Comparison of ENCODE assay signal across 23 cellular contexts in the genomic region with DNA sequence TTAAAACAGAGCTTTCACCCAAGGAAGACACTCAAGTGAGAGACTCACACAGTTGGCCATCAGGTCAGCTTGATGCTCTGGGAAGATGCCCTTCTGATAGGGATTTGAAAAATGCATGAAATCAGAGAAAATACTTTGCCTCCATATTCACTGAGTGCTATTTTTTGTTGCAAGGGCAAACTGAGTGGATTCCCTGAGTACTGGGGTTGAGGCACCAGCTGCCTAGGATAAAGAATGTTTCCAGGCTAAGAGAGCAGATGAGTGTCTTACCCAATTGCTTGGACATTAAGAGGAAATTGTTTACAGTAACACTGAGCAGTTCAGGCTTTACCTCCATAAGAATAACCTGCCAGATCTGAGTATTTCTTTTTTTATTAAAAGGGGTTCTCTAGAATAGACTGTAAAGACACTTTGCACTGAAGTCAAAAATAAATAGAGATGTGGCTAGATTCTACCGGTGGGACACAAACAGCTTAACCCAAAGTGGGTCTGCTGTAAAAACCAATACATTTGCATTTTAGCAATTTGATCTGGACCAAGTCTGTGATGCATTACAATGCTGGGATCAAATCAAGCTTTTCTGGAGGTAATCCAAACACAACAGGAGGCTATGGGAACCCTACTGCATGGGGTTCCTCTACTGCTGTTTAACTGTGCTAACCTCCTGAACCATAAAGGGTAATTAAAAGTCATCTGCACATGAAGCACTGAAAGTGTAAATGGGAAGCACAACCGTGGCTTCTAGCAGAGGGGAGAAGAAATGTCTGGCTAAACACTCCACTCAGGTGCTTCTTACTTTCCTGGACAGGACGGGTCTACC.
DNase-seq lines count a peak whose midpoint lies in the region; ATAC-seq, FAIRE-seq and TF ChIP-seq lines count a peak whose summit lies in the region.
"Had no signal": no experiment of that assay in that cellular context is flagged by ENCODE, and none has a peak within 500 bp of the region (broad histone marks: within the 10 kb centered on the region; RNA-seq: fewer than 3 reads in every experiment).

No MANE protein-coding gene starts in this region.

- TF ChIP-seq POLR2A in GM12892 (IDR thresholded peaks at IDR 0.05; ENCODE audit: low read depth, low read length) (no peak), esophagus muscularis mucosa (IDR thresholded peaks at IDR 0.05; ENCODE audit: low read depth) (no peak), H54 (IDR thresholded peaks at IDR 0.05; ENCODE audit: low read depth, low read length) (no peak)

- FAIRE-seq in GM12892 (lab: Jason Lieb, UNC) (peak; percentile 54), H54 (lab: Jason Lieb, UNC) (no peak)

- H3K9me3 ChIP-seq in esophagus muscularis mucosa, result no peaks in the 10 kb centered on the region
- H3K9me3 ChIP-seq: spleen, upper lobe of left lung had no signal

- no peaks in the 10 kb centered on the region for H3K36me3 ChIP-seq in esophagus muscularis mucosa
- H3K36me3 ChIP-seq: cardiac muscle cell, spleen, upper lobe of left lung had no signal

- H3K4me3 ChIP-seq in AG10803 (ENCODE audit: low read length) (no peak overlapping the region), esophagus muscularis mucosa (no peak overlapping the region)
- H3K4me3 ChIP-seq: cardiac muscle cell, GM23338, spleen, upper lobe of left lung had no signal

- no peaks in the 10 kb centered on the region for H3K27me3 ChIP-seq in esophagus muscularis mucosa
- H3K27me3 ChIP-seq: cardiac muscle cell, upper lobe of left lung had no signal

- H3K4me1 ChIP-seq in esophagus muscularis mucosa, result peaks cover 0 to 21% (median 12%) of the 10 kb centered on the region in 4 donors
- H3K4me1 ChIP-seq: foreskin keratinocyte, upper lobe of left lung had no signal

- peak; percentile 18 for DNase-seq in AG10803 (ENCODE audit: low read depth)
- DNase-seq in GM12892 (ENCODE audit: insufficient read length), result no peak
- DNase-seq in NCI-H69 (lab: John Stamatoyannopoulos, UW), result peak; percentile 11
- DNase-seq in esophagus muscularis mucosa (ENCODE audit: extremely low spot score), result peak; percentile 57
- no peak for DNase-seq in H54 (ENCODE audit: insufficient read length, low spot score)
- DNase-seq in DMS153 treated with DMSO at 0.1 percent for 48 hours (lab: John Stamatoyannopoulos, UW; ENCODE audit: unreplicated experiment), result no peak
- DNase-seq: activated CD4-positive, alpha-beta T cell treated with anti-CD3 and anti-CD28 coated beads for 1 hour; activated CD8-positive, alpha-beta T cell treated with anti-CD3 and anti-CD28 coated beads for 36 hours; aorta; C1 segment of cervical spinal cord; COR-L47; foreskin keratinocyte; NCI-H1105; posterior cingulate gyrus; right cardiac atrium; RPMI8226; spleen; T-helper 2 cell; upper lobe of left lung had no signal

- no peak for ATAC-seq in HG03457 (IDR thresholded peaks at IDR 0.05; ENCODE audit: unreplicated experiment)
- ATAC-seq: activated CD8-positive, alpha-beta T cell treated with anti-CD3 and anti-CD28 coated beads for 36 hours; activated naive CD4-positive, alpha-beta T cell treated with anti-CD3 and anti-CD28 coated beads, Interleukin-2, amount 50 U/mL, for 72 hours; foreskin keratinocyte; GM23338; right cardiac atrium had no signal

- intact Hi-C loops in esophagus muscularis mucosa (cut with DNase I), result no loop called here

- no peak for TF ChIP-seq CTCF in AG10803 (conservative IDR thresholded peaks at IDR 0.05; ENCODE audit: low read length)
- no peak for TF ChIP-seq CTCF in esophagus muscularis mucosa (IDR thresholded peaks at IDR 0.05)

- no peak for TF ChIP-seq EP300 in esophagus muscularis mucosa (IDR thresholded peaks at IDR 0.05)

- no peak overlapping the region for H3K27ac ChIP-seq in esophagus muscularis mucosa (replicated peaks in 1 of 4)
- H3K27ac ChIP-seq: cardiac muscle cell, foreskin keratinocyte, spleen, upper lobe of left lung had no signal

- WGBS in esophagus muscularis mucosa, result 36% methylated on average over 3 of the region's 3 CpGs

Comparison
In these comparisons a context has a peak if more than half of its experiments do, and no peak if none do; other contexts are left out.
1. DNase-seq: peak in AG10803 (single experiment), NCI-H69 (single experiment) and esophagus muscularis mucosa (single experiment); none in GM12892 (single experiment), H54 (single experiment) and DMS153 treated with DMSO at 0.1 percent for 48 hours (single experiment).